ENCODE assay signal across 1 cellular context in genomic region chr2:85537600-85538506, GRCh38.
TF ChIP-seq lines count a peak whose summit lies in the region.

No MANE protein-coding gene starts in this region.

TF ChIP-seq in K562, 482 proteins besides CTCF, POLR2A, EP300 and RAD21 (continued from another document):
- TF ChIP-seq E4F1 (CRISPR knock-in tag; IDR thresholded peaks at IDR 0.05; ENCODE audit: borderline replicate concordance) (no peak), ZNF175 (CRISPR knock-in tag; IDR thresholded peaks at IDR 0.05; ENCODE audit: low read depth) (peak; percentile 91), HDAC1 (IDR thresholded peaks at IDR 0.05) (0 out of 4 replicates have a peak, but pooled peaks of 1 of the 2 experiments have one; percentile 15), ZNF197 (CRISPR knock-in tag; IDR thresholded peaks at IDR 0.05; ENCODE audit: low read depth) (no peak; the same call in 1 of the 2 replicates), CXXC5 (CRISPR knock-in tag; IDR thresholded peaks at IDR 0.05) (0 out of 2 replicates have a peak, but pooled peaks have one; percentile 28), HEY1 (CRISPR knock-in tag; IDR thresholded peaks at IDR 0.05; ENCODE audit: borderline replicate concordance) (no peak), PHF8 (IDR thresholded peaks at IDR 0.05; ENCODE audit: borderline replicate concordance, low read length) (peak; percentile 13; the same call in 1 of the 2 replicates)
